Comparison of ENCODE assay signal across 20 cellular contexts in genomic region chr9:88811511-88811910, GRCh38.
DNase-seq lines count a peak whose midpoint lies in the region; ATAC-seq and TF ChIP-seq lines count a peak whose summit lies in the region.
"Had no signal": no experiment of that assay in that cellular context is flagged by ENCODE, and none has a peak within 500 bp of the region (broad histone marks: within the 10 kb centered on the region; RNA-seq: fewer than 3 reads in every experiment).

No MANE protein-coding gene starts in this region.

- CTCF ChIA-PET in IMR-90 (lab: Yijun Ruan, JAX): no interaction called here

- in situ Hi-C loops in IMR-90 (cut with MboI; ENCODE audit: low sequenced_read_pairs): no loop called here

- no peaks in the 10 kb centered on the region for H4K20me1 ChIP-seq in IMR-90 (ENCODE audit: insufficient read depth, low read length)
- no peaks in the 10 kb centered on the region for H4K20me1 ChIP-seq in smooth muscle cell (ENCODE audit: low read depth)
- H4K20me1 ChIP-seq: BLaER1 had no signal

- no peak overlapping the region for H3K4me2 ChIP-seq in IMR-90 (ENCODE audit: low read depth, low read length)
- no peak overlapping the region for H3K4me2 ChIP-seq in smooth muscle cell
- H3K4me2 ChIP-seq: BLaER1 had no signal

- H3K9ac ChIP-seq in IMR-90 (ENCODE audit: low read depth, low read length) (no peak overlapping the region), smooth muscle cell (ENCODE audit: low read depth) (no peak overlapping the region)
- H3K9ac ChIP-seq: BLaER1, GM23248 had no signal

- H4K5ac ChIP-seq in IMR-90 (ENCODE audit: low read depth, low read length): no peak overlapping the region

- DNase-seq in IMR-90 (no peak), islet precursor cell (peak; percentile 18), smooth muscle cell (lab: John Stamatoyannopoulos, UW; ENCODE audit: unreplicated experiment) (no peak), GM03348 (ENCODE audit: low spot score) (no peak), H7 (no peak), HuH-7 (ENCODE audit: low spot score) (no peak)
- DNase-seq: CD4-positive, CD25-positive, alpha-beta regulatory T cell; CD8-positive, alpha-beta T cell; DMS153; DND-41; GM23248; H9 had no signal

- TF ChIP-seq CTCF in IMR-90 (conservative IDR thresholded peaks at IDR 0.05; ENCODE audit: low read depth, low read length): no peak
- no peak for TF ChIP-seq CTCF in nephron (IDR thresholded peaks at IDR 0.05; ENCODE audit: unreplicated experiment in 3 of 3)
- no peak for TF ChIP-seq CTCF in smooth muscle cell (IDR thresholded peaks at IDR 0.05; ENCODE audit: borderline replicate concordance, insufficient read depth, poor library complexity, severe bottlenecking)

- ATAC-seq in IMR-90 (ENCODE audit: low read depth): no peak
- ATAC-seq: CD8-positive, alpha-beta T cell; GM12878; HCT116 had no signal

- no peak overlapping the region for H2BK5ac ChIP-seq in IMR-90 (ENCODE audit: low read depth, low read length, poor library complexity, severe bottlenecking)

- H2AK9ac ChIP-seq in IMR-90 (replicated peaks; ENCODE audit: low read depth, low read length, poor library complexity): no peak overlapping the region

- H3K4ac ChIP-seq in IMR-90 (ENCODE audit: low read depth, low read length): no peak overlapping the region

- peak overlapping the region; percentile 87 to 95 (median 92) for H3K27ac Mint-ChIP-seq in nephron
- H3K27ac Mint-ChIP-seq: B cell; CD4-positive, CD25-positive, alpha-beta regulatory T cell; CD8-positive, alpha-beta T cell; H9 had no signal

- H4K8ac ChIP-seq in IMR-90 (ENCODE audit: low read depth in 2 of 2, low read length in 2 of 2): no peak overlapping the region

- H3K27me3 ChIP-seq in IMR-90 (ENCODE audit: control insufficient read depth, insufficient read depth, low read length): no peaks in the 10 kb centered on the region
- H3K27me3 ChIP-seq in smooth muscle cell (ENCODE audit: low read depth): no peaks in the 10 kb centered on the region
- H3K27me3 ChIP-seq in H7 (ENCODE audit: control insufficient read depth, insufficient read depth, low read length): no peaks in the 10 kb centered on the region
- H3K27me3 ChIP-seq: BLaER1 had no signal

- intact Hi-C loops in IMR-90 (cut with micrococcal nuclease): no loop called here

- no peaks in the 10 kb centered on the region for H3K9me3 ChIP-seq in IMR-90 (ENCODE audit: control insufficient read depth, insufficient read depth, low read length)
- no peaks in the 10 kb centered on the region for H3K9me3 ChIP-seq in smooth muscle cell (replicated peaks; ENCODE audit: low read depth)
- H3K9me3 ChIP-seq: Caco-2 had no signal

- H3K4me1 ChIP-seq in IMR-90 (ENCODE audit: control insufficient read depth, insufficient read depth, low read length): peaks cover 19% of the 10 kb centered on the region
- peaks cover 20% of the 10 kb centered on the region for H3K4me1 ChIP-seq in smooth muscle cell (ENCODE audit: low read depth)
- H3K4me1 ChIP-seq: BLaER1, Caco-2 had no signal

- no peak for TF ChIP-seq RAD21 in IMR-90 (IDR thresholded peaks at IDR 0.05; ENCODE audit: low read length)

- no peak overlapping the region for H2BK120ac ChIP-seq in IMR-90 (ENCODE audit: low read depth, low read length)

- H3K9me1 ChIP-seq in IMR-90 (ENCODE audit: insufficient read depth, low read length): peaks cover 14% of the 10 kb centered on the region

- H3K9me3 Mint-ChIP-seq in nephron: no peaks in the 10 kb centered on the region
- H3K9me3 Mint-ChIP-seq: CD8-positive, alpha-beta T cell had no signal

- H2BK20ac ChIP-seq in IMR-90 (ENCODE audit: low read depth, low read length): 0 out of 2 replicates have a peak overlapping the region, but pooled peaks have one; percentile 15

- dilution Hi-C loops in IMR-90 (cut with HindIII; ENCODE audit: low sequenced_read_pairs, unreplicated experiment): no loop called here

- H4K91ac ChIP-seq in IMR-90 (ENCODE audit: insufficient read depth, low read depth, low read length): no peak overlapping the region

- no peaks in the 10 kb centered on the region for H3K36me3 Mint-ChIP-seq in nephron (ENCODE audit: low read depth)
- H3K36me3 Mint-ChIP-seq: CD4-positive, CD25-positive, alpha-beta regulatory T cell; CD8-positive, alpha-beta T cell had no signal

- H3K79me1 ChIP-seq in IMR-90 (ENCODE audit: low read depth in 1 of 2, low read length in 2 of 2): 0 out of 4 replicates have a peak, but pooled peaks cover 0 to 3% of the 10 kb centered on the region in 2 experiments

- H3F3A ChIP-seq in smooth muscle cell (ENCODE audit: low read depth): no peaks in the 10 kb centered on the region

- no peak overlapping the region for H2BK15ac ChIP-seq in IMR-90 (ENCODE audit: low read depth, low read length)

- H3K27ac ChIP-seq in IMR-90 (ENCODE audit: insufficient read depth, low read length): no peak overlapping the region
- no peak overlapping the region for H3K27ac ChIP-seq in smooth muscle cell (ENCODE audit: low read depth)
- H3K27ac ChIP-seq: 22Rv1, BLaER1, C4-2B, GM23248 had no signal

- no peak overlapping the region for H3K23ac ChIP-seq in IMR-90 (ENCODE audit: low read depth, low read length)

- no CpG with 5 or more reads among the region's 7 CpGs for WGBS in IMR-90 (ENCODE audit: extremely low coverage in 2 of 2, insufficient read length in 1 of 2), 2 experiments
- WGBS in smooth muscle cell (ENCODE audit: low lambda C conversion rate): 95% methylated on average over 7 of the region's 7 CpGs

- no peak for TF ChIP-seq POLR2A in IMR-90 (IDR thresholded peaks at IDR 0.05; ENCODE audit: low read depth, low read length)

- H3K36me3 ChIP-seq in IMR-90 (ENCODE audit: control insufficient read depth, insufficient read depth, low read length) (no peaks in the 10 kb centered on the region), smooth muscle cell (ENCODE audit: low read depth) (no peaks in the 10 kb centered on the region), H7 (replicated peaks; ENCODE audit: control insufficient read depth, insufficient read depth, low read length) (no peaks in the 10 kb centered on the region)
- H3K36me3 ChIP-seq: BLaER1 had no signal

- peaks cover 5% of the 10 kb centered on the region for H3K27me3 Mint-ChIP-seq in nephron (ENCODE audit: low read depth)

- H2AK5ac ChIP-seq in IMR-90 (ENCODE audit: low read depth, low read length): no peak overlapping the region

- no peak overlapping the region for H3K56ac ChIP-seq in IMR-90 (ENCODE audit: extremely low read depth, insufficient read depth, low read length)

- H3K14ac ChIP-seq in IMR-90 (replicated peaks; ENCODE audit: low read depth, low read length): no peak overlapping the region

- no peak overlapping the region for H3K18ac ChIP-seq in IMR-90 (ENCODE audit: low read depth, low read length)

- H2AFZ ChIP-seq in IMR-90 (replicated peaks; ENCODE audit: low read length, poor library complexity): no peak overlapping the region
- H2AFZ ChIP-seq in smooth muscle cell (ENCODE audit: low read depth): peak overlapping the region; percentile 49
- H2AFZ ChIP-seq: GM23248 had no signal

- BruUV-seq in IMR-90 (replicated peaks; lab: Mats Ljungman, UMichigan): no TSS peak

- peaks cover 64% of the 10 kb centered on the region for H3K4me1 Mint-ChIP-seq in nephron
- H3K4me1 Mint-ChIP-seq: B cell; CD4-positive, CD25-positive, alpha-beta regulatory T cell had no signal

- no peak overlapping the region for H3K4me3 ChIP-seq in IMR-90 (ENCODE audit: insufficient read depth, low read depth, low read length)
- no peak overlapping the region for H3K4me3 ChIP-seq in smooth muscle cell
- no peak overlapping the region for H3K4me3 ChIP-seq in H7 (ENCODE audit: insufficient read depth, low read depth, low read length)
- H3K4me3 ChIP-seq: BLaER1, GM12878, GM23248 had no signal

- POLR2A ChIA-PET in IMR-90 (lab: Charles Lee; ENCODE audit: unreplicated experiment): interaction anchor here (0.6 kb wide), 1 partner anchor 42 kb away, joined by 11 read pairs; no protein-coding TSS in a partner anchor

- no peaks in the 10 kb centered on the region for H3K79me2 ChIP-seq in smooth muscle cell (ENCODE audit: low read depth)

- H3K4me3 Mint-ChIP-seq in nephron: no peak overlapping the region
- H3K4me3 Mint-ChIP-seq: B cell; CD4-positive, CD25-positive, alpha-beta regulatory T cell; CD8-positive, alpha-beta T cell; H9 had no signal

TF ChIP-seq in IMR-90, 13 proteins besides CTCF, POLR2A, EP300 and RAD21:
- TF ChIP-seq USF2 (IDR thresholded peaks at IDR 0.05; ENCODE audit: low read depth, low read length): no peak
- TF ChIP-seq CEBPB (IDR thresholded peaks at IDR 0.05; ENCODE audit: low read depth, low read length): no peak
- TF ChIP-seq BHLHE40 (IDR thresholded peaks at IDR 0.05; ENCODE audit: low read depth, low read length): no peak
- no peak for TF ChIP-seq MAFK (IDR thresholded peaks at IDR 0.05; ENCODE audit: low read depth, low read length)
- TF ChIP-seq ELK1 (IDR thresholded peaks at IDR 0.05; ENCODE audit: borderline replicate concordance, low read depth, low read length): no peak
- TF ChIP-seq RFX5 (IDR thresholded peaks at IDR 0.05; ENCODE audit: low read depth, low read length): no peak
- no peak for TF ChIP-seq CHD1 (IDR thresholded peaks at IDR 0.05; ENCODE audit: low read depth, low read length)
TF ChIP-seq in IMR-90: peak in this region for 0.
